Comparison of ENCODE assay signal across 14 cellular contexts in genomic region chr3:16322189-16322588, GRCh38. TPM values are rescaled to one million over a fixed set of nuclear protein-coding genes. Genes with fewer than 3 reads are reported as not detected.
DNase-seq lines count a peak whose midpoint lies in the region; ATAC-seq, FAIRE-seq and TF ChIP-seq lines count a peak whose summit lies in the region.
"Had no signal": no experiment of that assay in that cellular context is flagged by ENCODE, and none has a peak within 500 bp of the region (broad histone marks: within the 10 kb centered on the region; RNA-seq: fewer than 3 reads in every experiment).

No MANE protein-coding gene starts in this region.

- CTCF ChIA-PET in activated naive CD4-positive, alpha-beta T cell treated with anti-CD3 and anti-CD28 coated beads, Interleukin-2, amount 10 ng/mL, durations not matched to agents 7 days and 5 days (lab: Charles Lee), result interaction anchor here (1.0 to 13.5 kb wide), 3 partner anchors 30 to 53 kb away, joined by 3 to 246 read pairs (median 4); no protein-coding TSS in a partner anchor
- CTCF ChIA-PET in naive thymus-derived CD4-positive, alpha-beta T cell (lab: Charles Lee), result interaction anchor here (1.0 to 15.3 kb wide), 5 partner anchors 8 to 207 kb away, joined by 3 to 238 read pairs (median 10); no protein-coding TSS in a partner anchor

- H3K36me3 ChIP-seq in naive thymus-derived CD4-positive, alpha-beta T cell (ENCODE audit: control insufficient read depth in 2 of 3, insufficient read depth in 3 of 3, low read length in 3 of 3), result peaks cover 16 to 84% (median 45%) of the 10 kb centered on the region in 3 experiments
- H3K36me3 ChIP-seq in osteoblast (ENCODE audit: insufficient read depth, low read length), result peaks cover 29% of the 10 kb centered on the region
- H3K36me3 ChIP-seq: ovary had no signal

- no peak overlapping the region for H3K4me3 ChIP-seq in naive thymus-derived CD4-positive, alpha-beta T cell (ENCODE audit: low read length)
- no peak overlapping the region for H3K4me3 ChIP-seq in osteoblast (ENCODE audit: insufficient read depth, low read length)
- H3K4me3 ChIP-seq: lower lobe of right lung, ovary had no signal

- DNase-seq in activated naive CD4-positive, alpha-beta T cell treated with anti-CD3 and anti-CD28 coated beads, Interleukin-2, amount 10 ng/mL, durations not matched to agents 7 days and 5 days, result no peak
- DNase-seq in activated naive CD4-positive, alpha-beta T cell treated with Interleukin-2 at 50 U/mL for 16 hours, result no peak
- peak; percentile 98 for DNase-seq in G401 (ENCODE audit: low spot score)
- no peak for DNase-seq in activated naive CD4-positive, alpha-beta T cell treated with anti-CD3 and anti-CD28 coated beads, Interleukin-2, amount 50 U/mL, for 72 hours (ENCODE audit: low spot score in 2 of 2)
- no peak for DNase-seq in naive thymus-derived CD4-positive, alpha-beta T cell
- no peak for DNase-seq in posterior vena cava (ENCODE audit: low spot score)
- DNase-seq in HTR-8/SVneo (ENCODE audit: insufficient read length, low spot score), result no peak
- no peak for DNase-seq in osteoblast (ENCODE audit: insufficient read length, low spot score, missing footprints)
- DNase-seq: activated CD8-positive, alpha-beta memory T cell treated with anti-CD3 and anti-CD28 coated beads, Interleukin-2, amount 50 U/mL, for 4 hours; H9; lower lobe of right lung; MV-4-11; NCI-H2081 had no signal

- H3K9me3 Mint-ChIP-seq in activated naive CD4-positive, alpha-beta T cell treated with anti-CD3 and anti-CD28 coated beads, Interleukin-2, amount 10 ng/mL, durations not matched to agents 7 days and 5 days, result no peaks in the 10 kb centered on the region
- no peaks in the 10 kb centered on the region for H3K9me3 Mint-ChIP-seq in activated naive CD4-positive, alpha-beta T cell treated with anti-CD3 and anti-CD28 coated beads, Interleukin-2, amount 50 U/mL, for 72 hours
- no peaks in the 10 kb centered on the region for H3K9me3 Mint-ChIP-seq in naive thymus-derived CD4-positive, alpha-beta T cell
- H3K9me3 Mint-ChIP-seq: H9 had no signal

- intact Hi-C loops in naive thymus-derived CD4-positive, alpha-beta T cell (cut with micrococcal nuclease), result no loop called here
- intact Hi-C loops in posterior vena cava (cut with DNase I), result no loop called here

- no peak overlapping the region for H3K27ac ChIP-seq in naive thymus-derived CD4-positive, alpha-beta T cell (ENCODE audit: low read depth, low read length)
- no peak overlapping the region for H3K27ac ChIP-seq in osteoblast (ENCODE audit: low read depth, low read length)
- H3K27ac ChIP-seq: lower lobe of right lung, ovary had no signal

- H3K27me3 ChIP-seq in naive thymus-derived CD4-positive, alpha-beta T cell (ENCODE audit: control insufficient read depth in 2 of 2, insufficient read depth in 2 of 2, low read length in 2 of 2), result no peaks in the 10 kb centered on the region
- H3K27me3 ChIP-seq in osteoblast (ENCODE audit: insufficient read depth, low read length), result no peaks in the 10 kb centered on the region
- H3K27me3 ChIP-seq: ovary had no signal

- peaks cover 43% of the 10 kb centered on the region for H3K4me1 Mint-ChIP-seq in activated naive CD4-positive, alpha-beta T cell treated with anti-CD3 and anti-CD28 coated beads, Interleukin-2, amount 10 ng/mL, durations not matched to agents 7 days and 5 days
- peaks cover 30 to 69% (median 58%) of the 10 kb centered on the region in 7 donors for H3K4me1 Mint-ChIP-seq in naive thymus-derived CD4-positive, alpha-beta T cell

- no peak overlapping the region for H3K4me2 ChIP-seq in osteoblast (ENCODE audit: insufficient read depth, low read length)

- H2AFZ ChIP-seq in osteoblast (ENCODE audit: low read length), result no peak overlapping the region

- in situ Hi-C loops in G401 (cut with HindIII; ENCODE audit: low sequenced_read_pairs), result no loop called here

- no peaks in the 10 kb centered on the region for H4K20me1 ChIP-seq in osteoblast (ENCODE audit: insufficient read depth, low read length)

- H3K4me3 Mint-ChIP-seq in activated naive CD4-positive, alpha-beta T cell treated with anti-CD3 and anti-CD28 coated beads, Interleukin-2, amount 10 ng/mL, durations not matched to agents 7 days and 5 days, result no peak overlapping the region
- no peak overlapping the region for H3K4me3 Mint-ChIP-seq in naive thymus-derived CD4-positive, alpha-beta T cell
- H3K4me3 Mint-ChIP-seq: H9 had no signal

- H3K27me3 Mint-ChIP-seq in activated naive CD4-positive, alpha-beta T cell treated with anti-CD3 and anti-CD28 coated beads, Interleukin-2, amount 10 ng/mL, durations not matched to agents 7 days and 5 days, result no peaks in the 10 kb centered on the region
- H3K27me3 Mint-ChIP-seq in naive thymus-derived CD4-positive, alpha-beta T cell, result no peaks in the 10 kb centered on the region

- ATAC-seq in activated naive CD4-positive, alpha-beta T cell treated with anti-CD3 and anti-CD28 coated beads, Interleukin-2, amount 50 U/mL, for 72 hours, result no peak
- no peak for ATAC-seq in naive thymus-derived CD4-positive, alpha-beta T cell
- ATAC-seq: lower lobe of right lung had no signal

- no peaks in the 10 kb centered on the region for H3K79me2 ChIP-seq in osteoblast (ENCODE audit: insufficient read depth, low read length)

- POLR2A ChIA-PET in naive thymus-derived CD4-positive, alpha-beta T cell (lab: Charles Lee), result interaction anchor here (0.7 to 14.2 kb wide), 7 partner anchors 8 to 57 kb away, joined by 3 to 319 read pairs (median 3); partner anchors contain the start of genes DPH3 and OXNAD1

- peaks cover 84% of the 10 kb centered on the region for H3K36me3 Mint-ChIP-seq in activated naive CD4-positive, alpha-beta T cell treated with anti-CD3 and anti-CD28 coated beads, Interleukin-2, amount 10 ng/mL, durations not matched to agents 7 days and 5 days
- H3K36me3 Mint-ChIP-seq in activated naive CD4-positive, alpha-beta T cell treated with anti-CD3 and anti-CD28 coated beads, Interleukin-2, amount 50 U/mL, for 72 hours, result peaks cover 26 to 45% of the 10 kb centered on the region in 2 donors
- peaks cover 13 to 68% (median 47%) of the 10 kb centered on the region in 5 donors for H3K36me3 Mint-ChIP-seq in naive thymus-derived CD4-positive, alpha-beta T cell

- no peak for TF ChIP-seq CTCF in osteoblast (IDR thresholded peaks at IDR 0.05; ENCODE audit: extremely low read depth, low read depth, low read length)

- peaks cover 19 to 32% of the 10 kb centered on the region in 2 donors for H3K4me1 ChIP-seq in naive thymus-derived CD4-positive, alpha-beta T cell (ENCODE audit: control insufficient read depth in 2 of 2, insufficient read depth in 2 of 2, low read length in 2 of 2)
- peaks cover 3% of the 10 kb centered on the region for H3K4me1 ChIP-seq in osteoblast (ENCODE audit: insufficient read depth, low read length)

- no peak for FAIRE-seq in HTR-8/SVneo (lab: Jason Lieb, UNC)

- peak overlapping the region; percentile 76 for H3K27ac Mint-ChIP-seq in activated naive CD4-positive, alpha-beta T cell treated with anti-CD3 and anti-CD28 coated beads, Interleukin-2, amount 10 ng/mL, durations not matched to agents 7 days and 5 days
- peak overlapping the region; percentile 73 to 81 for H3K27ac Mint-ChIP-seq in activated naive CD4-positive, alpha-beta T cell treated with anti-CD3 and anti-CD28 coated beads, Interleukin-2, amount 50 U/mL, for 72 hours
- H3K27ac Mint-ChIP-seq in naive thymus-derived CD4-positive, alpha-beta T cell, result peak overlapping the region; percentile 49 to 98 (median 90)
- H3K27ac Mint-ChIP-seq: H9 had no signal

- no peaks in the 10 kb centered on the region for H3K9me3 ChIP-seq in naive thymus-derived CD4-positive, alpha-beta T cell (ENCODE audit: control insufficient read depth in 2 of 3, low read length in 3 of 3)
- no peaks in the 10 kb centered on the region for H3K9me3 ChIP-seq in osteoblast (ENCODE audit: low read depth, low read length)
- H3K9me3 ChIP-seq: lower lobe of right lung, ovary had no signal

RNA-seq across cellular contexts. Expression of gene OXNAD1, which starts 57.2 kb away (rescaled TPM):
- total RNA-seq in G401 (2014; rRNA removed; shearing (Covaris generic)), result 10.8 and 14.8 TPM in 2 replicates
- 10 to 100 TPM; 47.7 to 53.9 TPM for total RNA-seq in activated naive CD4-positive, alpha-beta T cell treated with anti-CD3 and anti-CD28 coated beads, Interleukin-2, amount 50 U/mL, for 72 hours
- 100 to 1,000 TPM in 4 of 5 experiments, 10 to 100 TPM in 1; 80.3 to 171 (median 152) TPM for total RNA-seq in naive thymus-derived CD4-positive, alpha-beta T cell
- polyA plus RNA-seq in naive thymus-derived CD4-positive, alpha-beta T cell, result 100 to 1,000 TPM; 132 to 134 TPM
- total RNA-seq in posterior vena cava (1 to 10 TPM; 7.5 to 8.6 TPM), osteoblast (11.2 and 11.9 TPM in 2 replicates)

RNA-seq across cellular contexts. Expression of gene DPH3, which starts 57.4 kb away (rescaled TPM):
- 14.2 and 16.5 TPM in 2 replicates for total RNA-seq in G401 (2014; rRNA removed; shearing (Covaris generic))
- 10 to 100 TPM; 15.2 to 23.9 TPM for total RNA-seq in activated naive CD4-positive, alpha-beta T cell treated with anti-CD3 and anti-CD28 coated beads, Interleukin-2, amount 50 U/mL, for 72 hours
- total RNA-seq in naive thymus-derived CD4-positive, alpha-beta T cell, result 10 to 100 TPM; 12.4 to 23.6 (median 15.7) TPM
- 10 to 100 TPM; 11.6 to 17.5 TPM for polyA plus RNA-seq in naive thymus-derived CD4-positive, alpha-beta T cell
- 10 to 100 TPM; 35.4 to 47.1 TPM for total RNA-seq in posterior vena cava
- total RNA-seq in osteoblast, result 21.4 and 27.4 TPM in 2 replicates
